In the genomic region with DNA sequence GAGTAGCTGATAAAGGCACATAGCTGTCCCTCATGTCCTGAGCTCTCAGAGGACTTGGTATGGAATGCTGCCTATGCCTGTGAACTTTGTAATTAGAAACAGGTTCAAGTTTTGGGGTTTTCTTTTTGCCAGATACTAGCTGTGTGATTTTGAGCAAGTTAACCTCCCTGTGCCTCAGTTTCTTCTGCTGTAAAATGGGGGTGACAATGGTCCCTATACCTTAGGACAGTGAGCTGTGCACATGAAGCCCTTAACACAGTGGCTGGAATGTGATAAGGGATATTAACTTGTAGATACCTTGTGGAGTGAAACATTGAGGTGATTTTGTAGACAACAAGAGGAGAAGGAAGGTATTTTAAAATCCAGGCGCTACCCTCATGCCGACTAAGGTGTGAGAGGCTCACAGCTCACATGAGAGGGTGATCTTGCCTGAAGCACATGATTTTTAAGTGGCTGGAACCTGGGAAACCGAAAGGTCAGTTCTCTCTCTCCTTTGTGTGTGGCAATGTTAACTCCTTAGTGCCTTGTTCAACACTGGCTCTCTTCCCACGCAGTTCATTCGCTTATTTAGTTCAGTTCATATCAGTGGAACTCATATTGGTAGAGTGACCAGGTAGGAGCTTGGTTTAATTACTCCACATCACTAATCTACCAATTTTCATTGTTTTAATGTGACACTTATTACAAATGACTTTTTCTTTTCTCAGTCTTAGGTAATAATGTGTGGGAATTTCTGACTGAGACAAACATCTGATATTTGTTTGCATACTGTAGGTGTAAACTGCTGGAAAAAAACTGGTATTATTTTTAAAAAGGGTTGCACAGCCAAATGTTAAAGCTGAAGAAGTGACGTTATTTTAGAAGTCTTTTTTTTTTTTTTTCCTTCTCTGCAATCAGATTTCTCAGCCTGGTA, we compare ENCODE assay signal across 18 cellular contexts.
DNase-seq lines count a peak whose midpoint lies in the region; ATAC-seq, FAIRE-seq and TF ChIP-seq lines count a peak whose summit lies in the region.
"Had no signal": no experiment of that assay in that cellular context is flagged by ENCODE, and none has a peak within 500 bp of the region (broad histone marks: within the 10 kb centered on the region; RNA-seq: fewer than 3 reads in every experiment).

No MANE protein-coding gene starts in this region.

- peaks cover 1% of the 10 kb centered on the region for H3K36me3 Mint-ChIP-seq in astrocyte (ENCODE audit: low read depth, unreplicated experiment)
- peaks cover 11 to 55% (median 31%) of the 10 kb centered on the region in 3 donors for H3K36me3 Mint-ChIP-seq in immature natural killer cell
- peaks cover 32% of the 10 kb centered on the region for H3K36me3 Mint-ChIP-seq in natural killer cell treated with Interleukin-12 subunit alpha and Interleukin-12 subunit beta and Interleukin-15 and Interleukin-18, amount 100 ng/mL, for 72 hours
- H3K36me3 Mint-ChIP-seq: neural progenitor cell had no signal

- H3K9me3 Mint-ChIP-seq in astrocyte (ENCODE audit: unreplicated experiment) (peaks cover 2% of the 10 kb centered on the region), immature natural killer cell (no peaks in the 10 kb centered on the region)
- H3K9me3 Mint-ChIP-seq in natural killer cell treated with Interleukin-12 subunit alpha and Interleukin-12 subunit beta and Interleukin-15 and Interleukin-18, amount 100 ng/mL, for 72 hours: no peaks in the 10 kb centered on the region
- H3K9me3 Mint-ChIP-seq: neural progenitor cell had no signal

- DNase-seq in NCI-H2029 treated with DMSO at 0.1 percent for 48 hours (lab: John Stamatoyannopoulos, UW): peak; percentile 57
- DNase-seq in astrocyte (ENCODE audit: low read depth): no peak
- no peak for DNase-seq in immature natural killer cell
- DNase-seq in renal cortical epithelial cell (ENCODE audit: low read depth): peak; percentile 80
- no peak for DNase-seq in natural killer cell treated with Interleukin-12 subunit alpha and Interleukin-12 subunit beta and Interleukin-15 and Interleukin-18, amount 100 ng/mL, for 72 hours (ENCODE audit: low spot score)
- DNase-seq in frontal cortex (ENCODE audit: low spot score in 2 of 2): no peak
- no peak for DNase-seq in activated gamma-delta T cell treated with Interleukin-2 at 50 U/mL for 16 hours
- DNase-seq in activated CD4-positive, CD25-positive, alpha-beta regulatory T cell (lab: John Stamatoyannopoulos, UW): no peak
- DNase-seq: activated CD8-positive, alpha-beta memory T cell treated with anti-CD3 and anti-CD28 coated beads for 24 hours; effector CD4-positive, alpha-beta T cell; Kasumi-1; NCI-H1694 treated with DMSO at 0.1 percent for 48 hours; NK-92 treated with Interleukin-12 subunit alpha and Interleukin-12 subunit beta, amount 100 ng/mL, for 24 hours; stimulated activated CD4-positive, alpha-beta T cell treated with anti-CD3 and anti-CD28 coated beads, Interleukin-4, amount 100 ng/mL, for 4 hours; WERI-Rb-1 had no signal

- ATAC-seq in natural killer cell treated with Interleukin-12 subunit alpha and Interleukin-12 subunit beta and Interleukin-15 and Interleukin-18, amount 100 ng/mL, for 72 hours: no peak

- no peaks in the 10 kb centered on the region for H3K27me3 ChIP-seq in astrocyte (ENCODE audit: insufficient read depth, low read length)
- H3K27me3 ChIP-seq: neural progenitor cell, tibial nerve had no signal

- H2AFZ ChIP-seq in astrocyte (ENCODE audit: low read depth, low read length): no peak overlapping the region
- H2AFZ ChIP-seq: neural progenitor cell had no signal

- no peak overlapping the region for H3K27ac ChIP-seq in astrocyte (ENCODE audit: low read depth, low read length)
- H3K27ac ChIP-seq: neural progenitor cell, RWPE1, WERI-Rb-1 had no signal

- no peak overlapping the region for H3K9ac ChIP-seq in astrocyte (ENCODE audit: low read length)
- H3K9ac ChIP-seq: neural progenitor cell had no signal

- H3K27ac Mint-ChIP-seq in astrocyte (ENCODE audit: unreplicated experiment) (peak overlapping the region; percentile 29), immature natural killer cell (peak overlapping the region in 4 of 6 donors; percentile 31 to 74 (median 58))
- peak overlapping the region in 1 of 2 donors; percentile 56 for H3K27ac Mint-ChIP-seq in natural killer cell treated with Interleukin-12 subunit alpha and Interleukin-12 subunit beta and Interleukin-15 and Interleukin-18, amount 100 ng/mL, for 72 hours
- H3K27ac Mint-ChIP-seq: neural progenitor cell had no signal

- H3K4me1 Mint-ChIP-seq in astrocyte (ENCODE audit: low read depth, unreplicated experiment) (peaks cover 29% of the 10 kb centered on the region), immature natural killer cell (peaks cover 6 to 13% of the 10 kb centered on the region in 2 donors)
- H3K4me1 Mint-ChIP-seq in natural killer cell treated with Interleukin-12 subunit alpha and Interleukin-12 subunit beta and Interleukin-15 and Interleukin-18, amount 100 ng/mL, for 72 hours (ENCODE audit: low read depth in 2 of 2): peaks cover 51 to 62% of the 10 kb centered on the region in 2 donors

- FAIRE-seq in astrocyte (lab: Jason Lieb, UNC) (no peak), frontal cortex (lab: Jason Lieb, UNC) (no peak)

- H3K4me3 ChIP-seq in astrocyte (ENCODE audit: insufficient read depth, low read depth, low read length): no peak overlapping the region
- H3K4me3 ChIP-seq: neural progenitor cell, tibial nerve had no signal

- no peaks in the 10 kb centered on the region for H3K27me3 Mint-ChIP-seq in astrocyte (ENCODE audit: low read depth, unreplicated experiment)
- no peaks in the 10 kb centered on the region for H3K27me3 Mint-ChIP-seq in immature natural killer cell (ENCODE audit: low read depth in 3 of 3)
- H3K27me3 Mint-ChIP-seq in natural killer cell treated with Interleukin-12 subunit alpha and Interleukin-12 subunit beta and Interleukin-15 and Interleukin-18, amount 100 ng/mL, for 72 hours: no peaks in the 10 kb centered on the region

- no peaks in the 10 kb centered on the region for H4K20me1 ChIP-seq in astrocyte (ENCODE audit: insufficient read depth, low read length)

- H3K9me3 ChIP-seq in astrocyte (ENCODE audit: insufficient read depth, low read depth, low read length): no peaks in the 10 kb centered on the region
- H3K9me3 ChIP-seq: tibial nerve had no signal

- no peaks in the 10 kb centered on the region for H3K79me2 ChIP-seq in astrocyte (ENCODE audit: insufficient read depth, low read length)

- H3K36me3 ChIP-seq in astrocyte (ENCODE audit: insufficient read depth, low read length): no peaks in the 10 kb centered on the region
- H3K36me3 ChIP-seq: neural progenitor cell, tibial nerve, WERI-Rb-1 had no signal

- H3K4me2 ChIP-seq in astrocyte (ENCODE audit: low read length): no peak overlapping the region
- H3K4me2 ChIP-seq: neural progenitor cell had no signal

- H3K4me1 ChIP-seq in astrocyte (ENCODE audit: insufficient read depth, low read length): peaks cover 6% of the 10 kb centered on the region
- H3K4me1 ChIP-seq: neural progenitor cell had no signal

- H3K4me3 Mint-ChIP-seq in astrocyte (ENCODE audit: unreplicated experiment) (no peak overlapping the region), immature natural killer cell (no peak overlapping the region)
- no peak overlapping the region for H3K4me3 Mint-ChIP-seq in natural killer cell treated with Interleukin-12 subunit alpha and Interleukin-12 subunit beta and Interleukin-15 and Interleukin-18, amount 100 ng/mL, for 72 hours
- H3K4me3 Mint-ChIP-seq: neural progenitor cell had no signal

- no peak for TF ChIP-seq CTCF in astrocyte (IDR thresholded peaks at IDR 0.05; ENCODE audit: insufficient read depth, low read depth, low read length)

Comparison
In these comparisons a context has a peak if more than half of its experiments do, and no peak if none do; other contexts are left out.
1. DNase-seq: peak in NCI-H2029 treated with DMSO at 0.1 percent for 48 hours (single experiment) and renal cortical epithelial cell (single experiment); none in astrocyte (single experiment), immature natural killer cell (0 of 3), natural killer cell treated with Interleukin-12 subunit alpha and Interleukin-12 subunit beta and Interleukin-15 and Interleukin-18, amount 100 ng/mL, for 72 hours (single experiment), frontal cortex (0 of 2), activated gamma-delta T cell treated with Interleukin-2 at 50 U/mL for 16 hours (single experiment) and activated CD4-positive, CD25-positive, alpha-beta regulatory T cell (0 of 4).